In genomic region chr12:120733574-120733973, GRCh38 we compare ENCODE assay signal across 30 cellular contexts.
"Had no signal": no experiment of that assay in that cellular context is flagged by ENCODE, and none has a peak within 500 bp of the region (broad histone marks: within the 10 kb centered on the region; RNA-seq: fewer than 3 reads in every experiment).

No MANE protein-coding gene starts in this region.

- H3K4me3 ChIP-seq: colonic mucosa, esophagus squamous epithelium, gastroesophageal sphincter had no signal

- H3K27me3 ChIP-seq: brain microvascular endothelial cell, colonic mucosa, esophagus squamous epithelium, gastroesophageal sphincter had no signal

- H3K4me1 ChIP-seq: colonic mucosa, esophagus squamous epithelium, gastroesophageal sphincter had no signal

- H3K9me3 ChIP-seq: colonic mucosa, esophagus squamous epithelium, gastroesophageal sphincter had no signal

- H3K36me3 ChIP-seq: brain microvascular endothelial cell, colonic mucosa had no signal

- H3K27ac ChIP-seq: brain microvascular endothelial cell, colonic mucosa, epithelial cell of prostate, esophagus squamous epithelium, gastroesophageal sphincter had no signal

- FAIRE-seq: astrocyte, bronchial epithelial cell, endometrium, endothelial cell of umbilical vein had no signal

- ATAC-seq: activated CD4-positive, alpha-beta T cell treated with anti-CD3 and anti-CD28 coated beads for 36 hours; activated CD8-positive, alpha-beta T cell treated with anti-CD3 and anti-CD28 coated beads, Interleukin-2, amount 10 ng/mL, durations not matched to agents 7 days and 5 days; activated T-helper 17 cell treated with anti-CD3 and anti-CD28 coated beads, Interleukin-2, amount 50 U/mL, for 72 hours; gastroesophageal sphincter had no signal

- DNase-seq: activated CD4-positive, alpha-beta memory T cell treated with anti-CD3 and anti-CD28 coated beads for 36 hours; activated CD4-positive, alpha-beta T cell treated with anti-CD3 and anti-CD28 coated beads for 36 hours; activated CD4-positive, alpha-beta T cell treated with anti-CD3 and anti-CD28 coated beads, Interleukin-2, amount 10 ng/mL, durations not matched to agents 24 days and 14 days; activated CD4-positive, CD25-positive, alpha-beta regulatory T cell; activated CD4-positive, CD25-positive, alpha-beta regulatory T cell treated with anti-CD3 and anti-CD28 coated beads, Interleukin-2, amount 50 U/mL, for 72 hours; activated CD8-positive, alpha-beta memory T cell treated with anti-CD3 and anti-CD28 coated beads, Interleukin-2, amount 50 U/mL, for 48 hours; activated CD8-positive, alpha-beta T cell treated with anti-CD3 and anti-CD28 coated beads, Interleukin-2, amount 10 ng/mL, durations not matched to agents 7 days and 5 days; activated effector memory CD4-positive, alpha-beta T cell treated with Interleukin-2 at 50 U/mL for 16 hours; activated gamma-delta T cell treated with Interleukin-2 at 50 U/mL for 16 hours; activated naive CD4-positive, alpha-beta T cell treated with anti-CD3 and anti-CD28 coated beads, Interleukin-2, amount 50 U/mL, for 16 hours; activated naive CD4-positive, alpha-beta T cell treated with Interleukin-2 at 50 U/mL for 16 hours; activated T-cell treated with anti-CD3 and anti-CD28 coated beads for 4 hours; activated T-cell treated with anti-CD3 and anti-CD28 coated beads, Interleukin-2, amount 50 U/mL, for 24 hours; amniotic stem cell; anterior cingulate cortex; brain microvascular endothelial cell; caudate nucleus; colonic mucosa; effector CD8-positive, alpha-beta T cell; esophagus squamous epithelium; foreskin melanocyte; T-helper 1 cell; T-helper 2 cell had no signal
